ENCODE assay signal across 8 cellular contexts in genomic region chr19:7829561-7830271, GRCh38. TPM values are rescaled to one million over a fixed set of nuclear protein-coding genes. Genes with fewer than 3 reads are reported as not detected.
DNase-seq lines count a peak whose midpoint lies in the region; ATAC-seq, FAIRE-seq and TF ChIP-seq lines count a peak whose summit lies in the region.

EVI5L (plus strand) TSS chr19:7830218; CDS start chr19:7846543, 16,325 bp downstream.

- H2BK12ac ChIP-seq in mesenchymal stem cell (ENCODE audit: low read length in 2 of 2): peak within 1 kb of the TSS in 1 of 2 experiments; percentile 57

- peak within 1 kb of the TSS in 1 of 2 experiments; percentile 62 for H3K14ac ChIP-seq in mesenchymal stem cell (ENCODE audit: low read length in 2 of 2)

- H3K27ac Mint-ChIP-seq in endodermal cell: peak within 1 kb of the TSS; percentile 82

- H2BK120ac ChIP-seq in mesenchymal stem cell (ENCODE audit: low read depth, low read length): no peak within 1 kb of the TSS

- H2AK5ac ChIP-seq in mesenchymal stem cell (ENCODE audit: low read length, severe bottlenecking): no peak within 1 kb of the TSS

- H3K27me3 ChIP-seq in endodermal cell (ENCODE audit: control insufficient read depth, insufficient read depth, low read length, poor library complexity, severe bottlenecking): peaks cover 32% of the 10 kb centered on the region
- peaks cover 0 to 17% of the 10 kb centered on the region in 2 experiments for H3K27me3 ChIP-seq in mesenchymal stem cell (ENCODE audit: control insufficient read depth in 1 of 2, insufficient read depth in 1 of 2, low read length in 2 of 2)

- peak; percentile 84 for ATAC-seq in GM21381 (IDR thresholded peaks at IDR 0.05; ENCODE audit: unreplicated experiment)

- 0% methylated on average over 15 to 45 of the region's 45 CpGs for WGBS in endodermal cell (ENCODE audit: insufficient coverage in 1 of 2, insufficient read length in 1 of 2), 2 experiments
- 1% methylated on average over 27 of the region's 45 CpGs for WGBS in mesenchymal stem cell

- H3K27ac ChIP-seq in endodermal cell (ENCODE audit: low read depth, low read length) (no peak within 1 kb of the TSS), mesenchymal stem cell (ENCODE audit: low read length, poor library complexity, severe bottlenecking) (no peak within 1 kb of the TSS)

- H3K36me3 Mint-ChIP-seq in endodermal cell (ENCODE audit: low read depth): no peaks in the 10 kb centered on the region

- peaks cover 19% of the 10 kb centered on the region for H3K79me1 ChIP-seq in mesenchymal stem cell (replicated peaks; ENCODE audit: low read length, poor library complexity, severe bottlenecking)

- peak within 1 kb of the TSS; percentile 77 for H3K4me2 ChIP-seq in mesenchymal stem cell (ENCODE audit: low read length, poor library complexity, severe bottlenecking)

- no peak for TF ChIP-seq CTCF in endodermal cell (conservative IDR thresholded peaks at IDR 0.05)

- peak; percentile 99 for FAIRE-seq in HTR-8/SVneo (lab: Jason Lieb, UNC)

- peak within 1 kb of the TSS in 1 of 2 experiments; percentile 33 for H3K4ac ChIP-seq in mesenchymal stem cell (ENCODE audit: low read depth in 1 of 2, low read length in 2 of 2)

- H4K91ac ChIP-seq in mesenchymal stem cell (ENCODE audit: low read length): no peak within 1 kb of the TSS

- peak within 1 kb of the TSS; percentile 74 for H3K4me3 ChIP-seq in endodermal cell (ENCODE audit: low read length)
- peak within 1 kb of the TSS; percentile 72 to 85 for H3K4me3 ChIP-seq in mesenchymal stem cell (ENCODE audit: insufficient read depth in 1 of 2, low read depth in 1 of 2, low read length in 2 of 2)

- peak within 1 kb of the TSS; percentile 55 for H4K8ac ChIP-seq in mesenchymal stem cell (ENCODE audit: low read length)

- no peak within 1 kb of the TSS for H2BK15ac ChIP-seq in mesenchymal stem cell (ENCODE audit: low read depth, poor library complexity, severe bottlenecking)

- peaks cover 7% of the 10 kb centered on the region for H3K4me1 Mint-ChIP-seq in endodermal cell

- H3K4me1 ChIP-seq in endodermal cell (ENCODE audit: control insufficient read depth, insufficient read depth, low read length): no peaks in the 10 kb centered on the region
- H3K4me1 ChIP-seq in mesenchymal stem cell (ENCODE audit: control insufficient read depth, insufficient read depth, low read depth, low read length): peaks cover 26% of the 10 kb centered on the region

- DNase-seq in COLO668 (lab: John Stamatoyannopoulos, UW; ENCODE audit: unreplicated experiment): peak; percentile 99
- DNase-seq in HTR-8/SVneo (ENCODE audit: insufficient read length, low spot score): peak; percentile 99
- DNase-seq in NOMO-1 treated with DMSO at 0.1 percent for 48 hours (lab: John Stamatoyannopoulos, UW; ENCODE audit: unreplicated experiment): peak; percentile 100
- peak; percentile 97 for DNase-seq in activated CD8-positive, alpha-beta memory T cell treated with anti-CD3 and anti-CD28 coated beads, Interleukin-2, amount 50 U/mL, for 1 hour (ENCODE audit: extremely low read depth)
- DNase-seq in endodermal cell: peak; percentile 100
- peak; percentile 100 for DNase-seq in mesenchymal stem cell
- DNase-seq in stimulated activated CD8-positive, alpha-beta memory T cell treated with anti-CD3 and anti-CD28 coated beads, Interleukin-12 subunit alpha, Interleukin-12 subunit beta, amount 100 ng/mL, for 24 hours (ENCODE audit: extremely low read depth): peak; percentile 99

- H3K4me3 Mint-ChIP-seq in endodermal cell: peak within 1 kb of the TSS; percentile 58

- no peak within 1 kb of the TSS for H2BK5ac ChIP-seq in mesenchymal stem cell (ENCODE audit: low read depth, low read length, poor library complexity, severe bottlenecking)

- H2AFZ ChIP-seq in mesenchymal stem cell (ENCODE audit: low read depth, low read length): peak within 1 kb of the TSS; percentile 90

- peaks cover 65% of the 10 kb centered on the region for H3K27me3 Mint-ChIP-seq in endodermal cell (ENCODE audit: insufficient read depth)

- H3K23ac ChIP-seq in mesenchymal stem cell (ENCODE audit: low read length in 2 of 2): no peak within 1 kb of the TSS

- no peak within 1 kb of the TSS for H3K9ac ChIP-seq in endodermal cell (ENCODE audit: extremely low read depth, low read length, poor library complexity, severe bottlenecking)
- peak within 1 kb of the TSS; percentile 73 for H3K9ac ChIP-seq in mesenchymal stem cell (ENCODE audit: low read length)

- H3K9me3 ChIP-seq in endodermal cell (ENCODE audit: control insufficient read depth, low read length): no peaks in the 10 kb centered on the region
- no peaks in the 10 kb centered on the region for H3K9me3 ChIP-seq in mesenchymal stem cell (ENCODE audit: control insufficient read depth, low read length)

- no peaks in the 10 kb centered on the region for H3K9me3 Mint-ChIP-seq in endodermal cell

- no peaks in the 10 kb centered on the region for H3K36me3 ChIP-seq in endodermal cell (ENCODE audit: control insufficient read depth, insufficient read depth, low read length)
- peaks cover 0 to 5% of the 10 kb centered on the region in 2 experiments for H3K36me3 ChIP-seq in mesenchymal stem cell (ENCODE audit: control insufficient read depth in 1 of 2, insufficient read depth in 2 of 2, low read depth in 1 of 2, low read length in 2 of 2)

- peak within 1 kb of the TSS; percentile 41 to 62 for H3K18ac ChIP-seq in mesenchymal stem cell (ENCODE audit: low read depth in 1 of 2, low read length in 2 of 2)

RNA-seq across cellular contexts. Expression of gene EVI5L, which starts in this region (rescaled TPM):
- total RNA-seq in endodermal cell: 1 to 10 TPM; 6.4 to 9.2 TPM
- 14.6 TPM for polyA plus RNA-seq in endodermal cell (2013, experiment 1 of 2)
- polyA plus RNA-seq in endodermal cell (2013, experiment 2 of 2): 12.3 TPM
- polyA plus RNA-seq in mesenchymal stem cell (2013, experiment 1 of 2): 13.3 TPM
- 13.1 TPM for polyA plus RNA-seq in mesenchymal stem cell (2013, experiment 2 of 2)
